Comparison of ENCODE assay signal across 1 cellular context in the genomic region with DNA sequence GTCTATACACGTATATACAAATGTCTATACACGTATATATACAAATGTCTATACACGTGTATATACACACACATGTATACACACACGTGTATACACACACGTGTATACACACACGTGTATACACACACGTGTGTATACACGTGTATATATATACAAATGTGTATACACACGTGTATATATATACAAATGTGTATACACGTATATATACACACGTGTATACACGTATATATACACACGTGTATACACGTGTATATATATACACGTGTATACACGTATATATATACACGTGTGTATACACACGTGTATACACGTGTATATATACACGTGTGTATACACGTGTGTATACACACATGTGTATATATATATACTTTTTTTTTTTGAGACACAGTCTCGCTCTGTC.
A peak's percentile ranks its signal among the peaks of the same experiment; 100 is the strongest.
TF ChIP-seq lines count a peak whose summit lies in the region.

No MANE protein-coding gene starts in this region.

TF ChIP-seq in K562, 482 proteins besides CTCF, POLR2A, EP300 and RAD21 (continued from another document):
- TF ChIP-seq, protein P1, sequence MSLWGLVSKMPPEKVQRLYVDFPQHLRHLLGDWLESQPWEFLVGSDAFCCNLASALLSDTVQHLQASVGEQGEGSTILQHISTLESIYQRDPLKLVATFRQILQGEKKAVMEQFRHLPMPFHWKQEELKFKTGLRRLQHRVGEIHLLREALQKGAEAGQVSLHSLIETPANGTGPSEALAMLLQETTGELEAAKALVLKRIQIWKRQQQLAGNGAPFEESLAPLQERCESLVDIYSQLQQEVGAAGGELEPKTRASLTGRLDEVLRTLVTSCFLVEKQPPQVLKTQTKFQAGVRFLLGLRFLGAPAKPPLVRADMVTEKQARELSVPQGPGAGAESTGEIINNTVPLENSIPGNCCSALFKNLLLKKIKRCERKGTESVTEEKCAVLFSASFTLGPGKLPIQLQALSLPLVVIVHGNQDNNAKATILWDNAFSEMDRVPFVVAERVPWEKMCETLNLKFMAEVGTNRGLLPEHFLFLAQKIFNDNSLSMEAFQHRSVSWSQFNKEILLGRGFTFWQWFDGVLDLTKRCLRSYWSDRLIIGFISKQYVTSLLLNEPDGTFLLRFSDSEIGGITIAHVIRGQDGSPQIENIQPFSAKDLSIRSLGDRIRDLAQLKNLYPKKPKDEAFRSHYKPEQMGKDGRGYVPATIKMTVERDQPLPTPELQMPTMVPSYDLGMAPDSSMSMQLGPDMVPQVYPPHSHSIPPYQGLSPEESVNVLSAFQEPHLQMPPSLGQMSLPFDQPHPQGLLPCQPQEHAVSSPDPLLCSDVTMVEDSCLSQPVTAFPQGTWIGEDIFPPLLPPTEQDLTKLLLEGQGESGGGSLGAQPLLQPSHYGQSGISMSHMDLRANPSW (CRISPR knock-in tag; IDR thresholded peaks at IDR 0.05) = no peak
- TF ChIP-seq, protein P2, sequence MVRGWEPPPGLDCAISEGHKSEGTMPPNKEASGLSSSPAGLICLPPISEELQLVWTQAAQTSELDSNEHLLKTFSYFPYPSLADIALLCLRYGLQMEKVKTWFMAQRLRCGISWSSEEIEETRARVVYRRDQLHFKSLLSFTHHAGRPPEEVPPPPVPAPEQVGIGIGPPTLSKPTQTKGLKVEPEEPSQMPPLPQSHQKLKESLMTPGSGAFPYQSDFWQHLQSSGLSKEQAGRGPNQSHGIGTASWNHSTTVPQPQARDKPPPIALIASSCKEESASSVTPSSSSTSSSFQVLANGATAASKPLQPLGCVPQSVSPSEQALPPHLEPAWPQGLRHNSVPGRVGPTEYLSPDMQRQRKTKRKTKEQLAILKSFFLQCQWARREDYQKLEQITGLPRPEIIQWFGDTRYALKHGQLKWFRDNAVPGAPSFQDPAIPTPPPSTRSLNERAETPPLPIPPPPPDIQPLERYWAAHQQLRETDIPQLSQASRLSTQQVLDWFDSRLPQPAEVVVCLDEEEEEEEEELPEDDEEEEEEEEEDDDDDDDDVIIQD (CRISPR knock-in tag; IDR thresholded peaks at IDR 0.05) = 0 out of 2 replicates have a peak, but pooled peaks have one; percentile 44
